8 cellular contexts compared by ENCODE assay signal in the genomic region with DNA sequence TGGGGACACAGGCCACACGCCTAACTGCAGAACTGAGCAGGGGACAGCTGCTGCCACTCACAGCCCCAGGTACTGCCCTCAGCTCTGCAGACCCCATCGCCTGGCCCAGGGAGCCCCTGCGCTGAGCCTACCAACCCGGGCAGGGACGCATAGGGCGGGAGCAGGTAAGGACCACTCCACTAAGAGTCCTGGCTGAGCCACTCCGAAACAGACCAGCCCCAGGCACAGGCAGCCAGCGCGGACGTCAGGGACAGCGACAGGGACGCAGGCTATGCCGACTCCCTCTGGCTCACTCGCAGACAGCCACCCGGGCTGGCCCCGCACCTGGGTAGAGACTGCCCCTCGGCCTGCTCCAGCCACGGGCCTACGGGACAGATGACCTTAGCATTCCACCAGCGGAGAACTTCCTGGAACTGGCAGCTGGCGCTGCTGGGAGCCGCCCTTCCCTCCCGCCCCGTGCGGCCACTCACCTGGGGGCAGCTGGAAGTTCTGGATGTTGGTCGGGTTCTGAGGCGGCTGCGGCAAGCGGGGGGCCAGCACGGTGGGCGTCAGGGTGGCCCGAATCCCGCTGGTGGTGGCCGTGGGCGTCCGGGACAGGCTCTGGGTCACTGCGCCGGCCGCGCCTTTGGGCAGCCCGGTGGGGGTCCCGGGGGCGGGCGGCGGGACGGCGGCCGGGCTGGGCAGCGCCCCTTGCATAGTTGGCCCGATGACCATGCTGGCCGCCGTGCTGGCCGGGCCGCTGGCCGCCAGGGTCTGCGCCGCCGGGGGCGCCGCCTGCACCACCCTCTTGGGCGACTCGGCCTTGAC.
DNase-seq lines count a peak whose midpoint lies in the region; ATAC-seq lines count a peak whose summit lies in the region.

No MANE protein-coding gene starts in this region.

- no peak for ATAC-seq in stimulated activated naive B cell treated with anti-CD40 and anti-IgM and Interleukin-4, amounts not matched to agents 10 μg/mL and 1 μg/mL and 100 μg/mL, for 72 hours (replicated peaks)
- ATAC-seq in GM19463 (IDR thresholded peaks at IDR 0.05; ENCODE audit: unreplicated experiment), result no peak

- peaks cover 23% of the 10 kb centered on the region for H3K4me1 ChIP-seq in adipocyte (ENCODE audit: control insufficient read depth, insufficient read depth, low read length)

- H3K27me3 Mint-ChIP-seq in stimulated activated naive B cell treated with anti-CD40 and anti-IgM and Interleukin-4, amounts not matched to agents 10 μg/mL and 1 μg/mL and 100 μg/mL, for 72 hours, result no peaks in the 10 kb centered on the region

- no peaks in the 10 kb centered on the region for H3K9me3 ChIP-seq in adipocyte (ENCODE audit: control insufficient read depth, low read length)

- H3K9ac ChIP-seq in adipocyte (ENCODE audit: low read length), result peak overlapping the region; percentile 33

- peak; percentile 34 for DNase-seq in NCI-H2227 (lab: John Stamatoyannopoulos, UW; ENCODE audit: unreplicated experiment)
- DNase-seq in NCI-H2227 treated with DMSO at 0.1 percent for 48 hours (lab: John Stamatoyannopoulos, UW), result no peak
- no peak for DNase-seq in adipocyte (ENCODE audit: low read depth)
- DNase-seq in iPS-NIHi11 (ENCODE audit: low spot score), result peak; percentile 58
- DNase-seq in stimulated activated naive B cell treated with anti-CD40 and anti-IgM and Interleukin-4, amounts not matched to agents 10 μg/mL and 1 μg/mL and 100 μg/mL, for 72 hours, result no peak
- no peak for DNase-seq in stimulated activated CD4-positive, alpha-beta T cell treated with anti-CD3 and anti-CD28 coated beads, Interleukin-2, amount 100 ng/mL, for 24 hours
- no peak for DNase-seq in SIG-M5 treated with dmso at 0.1 percent for 504 hours (lab: John Stamatoyannopoulos, UW; ENCODE audit: unreplicated experiment)

- no peaks in the 10 kb centered on the region for H3K9me3 Mint-ChIP-seq in stimulated activated naive B cell treated with anti-CD40 and anti-IgM and Interleukin-4, amounts not matched to agents 10 μg/mL and 1 μg/mL and 100 μg/mL, for 72 hours

- H3K36me3 ChIP-seq in adipocyte (ENCODE audit: control insufficient read depth, insufficient read depth, low read length, severe bottlenecking), result no peaks in the 10 kb centered on the region

- peaks cover 15 to 26% of the 10 kb centered on the region in 2 donors for H3K36me3 Mint-ChIP-seq in stimulated activated naive B cell treated with anti-CD40 and anti-IgM and Interleukin-4, amounts not matched to agents 10 μg/mL and 1 μg/mL and 100 μg/mL, for 72 hours

- peak overlapping the region; percentile 82 for H3K27ac Mint-ChIP-seq in stimulated activated naive B cell treated with anti-CD40 and anti-IgM and Interleukin-4, amounts not matched to agents 10 μg/mL and 1 μg/mL and 100 μg/mL, for 72 hours

- peak overlapping the region; percentile 41 for H3K4me3 ChIP-seq in adipocyte (ENCODE audit: low read length)

- H3K4me1 Mint-ChIP-seq in stimulated activated naive B cell treated with anti-CD40 and anti-IgM and Interleukin-4, amounts not matched to agents 10 μg/mL and 1 μg/mL and 100 μg/mL, for 72 hours, result peaks cover 43 to 67% of the 10 kb centered on the region in 2 donors

- H3K4me3 Mint-ChIP-seq in stimulated activated naive B cell treated with anti-CD40 and anti-IgM and Interleukin-4, amounts not matched to agents 10 μg/mL and 1 μg/mL and 100 μg/mL, for 72 hours, result peak overlapping the region; percentile 75

- no peaks in the 10 kb centered on the region for H3K27me3 ChIP-seq in adipocyte (replicated peaks; ENCODE audit: control insufficient read depth, insufficient read depth, low read length)

Comparison
In these comparisons a context has a peak if more than half of its experiments do, and no peak if none do; other contexts are left out.
1. DNase-seq: peak in NCI-H2227 (single experiment) and iPS-NIHi11 (single experiment); none in NCI-H2227 treated with DMSO at 0.1 percent for 48 hours (single experiment), adipocyte (single experiment), stimulated activated naive B cell treated with anti-CD40 and anti-IgM and Interleukin-4, amounts not matched to agents 10 μg/mL and 1 μg/mL and 100 μg/mL, for 72 hours (single experiment), stimulated activated CD4-positive, alpha-beta T cell treated with anti-CD3 and anti-CD28 coated beads, Interleukin-2, amount 100 ng/mL, for 24 hours (0 of 2) and SIG-M5 treated with dmso at 0.1 percent for 504 hours (single experiment).